8 cellular contexts compared by ENCODE assay signal in the genomic region with DNA sequence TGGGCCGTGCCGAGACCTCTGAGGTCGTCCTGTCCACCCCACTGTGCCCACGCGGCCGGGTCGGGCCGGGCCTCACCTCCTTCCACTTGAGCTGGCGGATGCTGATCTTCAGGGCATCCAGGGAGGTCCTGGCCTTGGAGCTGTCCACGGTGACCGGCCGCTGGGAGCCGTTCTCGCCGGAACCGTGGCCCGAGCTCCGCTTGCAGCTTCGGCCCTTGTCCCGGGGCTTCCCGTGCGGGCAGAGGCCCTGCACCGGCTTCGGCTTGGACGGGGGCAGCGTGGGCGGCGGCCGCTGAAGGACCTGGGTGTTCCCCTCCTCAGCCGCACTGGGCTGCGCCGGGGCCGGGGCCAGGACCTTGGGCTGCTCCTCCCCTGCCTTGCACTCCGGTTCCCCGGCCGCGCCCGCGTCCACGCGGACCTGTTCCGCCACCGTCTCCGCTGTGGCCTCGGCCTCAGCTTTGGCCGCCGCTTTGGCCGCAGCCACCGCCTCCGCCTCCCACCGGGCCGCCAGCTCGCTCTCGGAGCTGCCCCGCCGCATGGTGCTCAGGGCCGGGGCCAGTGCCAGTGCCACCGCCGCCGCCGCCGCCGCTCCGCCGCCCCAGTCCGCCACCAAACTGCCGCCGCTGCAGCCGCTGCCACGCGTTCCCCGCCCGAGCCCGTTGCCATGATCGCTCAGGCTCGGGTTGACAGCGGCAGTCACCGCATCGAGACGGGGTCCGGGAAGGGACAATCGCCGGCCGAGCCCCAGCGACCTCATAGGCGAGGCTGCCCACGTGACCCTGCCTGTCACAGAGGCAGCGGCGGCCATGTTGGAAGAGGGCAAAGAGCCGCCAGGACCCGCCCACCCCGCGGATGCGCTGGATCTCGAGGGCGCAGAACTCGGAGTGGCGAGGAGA. TPM values are rescaled to one million over a fixed set of nuclear protein-coding genes. Genes with fewer than 3 reads are reported as not detected.
DNase-seq lines count a peak whose midpoint lies in the region; ATAC-seq, FAIRE-seq and TF ChIP-seq lines count a peak whose summit lies in the region.

Gene TTLL11, minus strand, starts transcription at position 698 of the 896 bp plus-strand sequence. Its CDS starts 160 bp downstream, at position 538.

- H3K4me1 ChIP-seq in adrenal gland (replicated peaks in 1 of 2) (peaks cover 37 to 43% of the 10 kb centered on the region in 2 donors), heart right ventricle (peaks cover 14 to 50% (median 27%) of the 10 kb centered on the region in 9 donors), upper lobe of right lung (peaks cover 26% of the 10 kb centered on the region)

- ATAC-seq in HG02798 (IDR thresholded peaks at IDR 0.05; ENCODE audit: poor library complexity, unreplicated experiment) = peak; percentile 94
- ATAC-seq in heart right ventricle = peak; percentile 93 to 99 (median 98)
- ATAC-seq in upper lobe of right lung = peak; percentile 98

- DNase-seq in GM12891 (ENCODE audit: insufficient read length, low spot score) = peak; percentile 96
- peak; percentile 77 for DNase-seq in NCI-H1417 treated with DMSO at 0.1 percent for 48 hours (lab: John Stamatoyannopoulos, UW)
- peak; percentile 85 to 92 for DNase-seq in SW 1271 (lab: John Stamatoyannopoulos, UW)
- DNase-seq in adrenal gland = peak; percentile 97 to 100 (median 98)
- DNase-seq in heart right ventricle = peak; percentile 97
- peak; percentile 99 for DNase-seq in posterior vena cava (ENCODE audit: low spot score)
- DNase-seq in upper lobe of right lung = peak; percentile 98

- TF ChIP-seq CTCF in adrenal gland (IDR thresholded peaks at IDR 0.05) (no peak), heart right ventricle (IDR thresholded peaks at IDR 0.05) (peak in 1 of 9 donors; percentile 3), upper lobe of right lung (IDR thresholded peaks at IDR 0.05) (no peak)

- 0 to 1% (median 0%) methylated on average over 19 to 93 of the region's 98 CpGs for WGBS in adrenal gland, 4 donors
- WGBS in heart right ventricle, 2 donors = 0% methylated on average over 77 to 98 of the region's 98 CpGs

- H3K4me3 ChIP-seq in adrenal gland = peak within 1 kb of the TSS; percentile 42 to 89 (median 68)
- H3K4me3 ChIP-seq in heart right ventricle = peak within 1 kb of the TSS; percentile 78 to 97 (median 94)
- H3K4me3 ChIP-seq in upper lobe of right lung = peak within 1 kb of the TSS; percentile 92

- FAIRE-seq in GM12891 (lab: Jason Lieb, UNC) = peak; percentile 97

- H3K36me3 ChIP-seq in adrenal gland (replicated peaks in 1 of 2) (no peaks in the 10 kb centered on the region), heart right ventricle (no peaks in the 10 kb centered on the region), upper lobe of right lung (peaks cover 5% of the 10 kb centered on the region)

- H3K9me3 ChIP-seq in adrenal gland (replicated peaks in 1 of 3) (no peaks in the 10 kb centered on the region), heart right ventricle (no peaks in the 10 kb centered on the region), upper lobe of right lung (no peaks in the 10 kb centered on the region)

- intact Hi-C loops in adrenal gland (cut with DNase I) = no loop called here
- intact Hi-C loops in heart right ventricle (cut with DNase I) = loop anchor here in 4 of 10 donors (10.0 kb wide), 2 partner anchors 548 to 722 kb away; no protein-coding TSS in a partner anchor
- intact Hi-C loops in posterior vena cava (cut with DNase I) = no loop called here
- intact Hi-C loops in upper lobe of right lung (cut with DNase I) = no loop called here

- no peaks in the 10 kb centered on the region for H3K27me3 ChIP-seq in adrenal gland
- H3K27me3 ChIP-seq in heart right ventricle = peaks cover 0 to 2% (median 0%) of the 10 kb centered on the region in 7 donors
- H3K27me3 ChIP-seq in upper lobe of right lung = no peaks in the 10 kb centered on the region

- H3K27ac ChIP-seq in adrenal gland = peak within 1 kb of the TSS in 4 of 5 donors; percentile 59 to 88 (median 78)
- H3K27ac ChIP-seq in heart right ventricle = peak within 1 kb of the TSS in 9 of 10 donors; percentile 61 to 86 (median 83)
- H3K27ac ChIP-seq in upper lobe of right lung = peak within 1 kb of the TSS; percentile 73

- no peak for TF ChIP-seq POLR2A in GM12891 (IDR thresholded peaks at IDR 0.05; ENCODE audit: low read depth, low read length)
- TF ChIP-seq POLR2A in adrenal gland (IDR thresholded peaks at IDR 0.05) = peak; percentile 18 to 75

TF ChIP-seq in GM12891, 5 proteins besides CTCF, POLR2A, EP300 and RAD21:
- TF ChIP-seq SPI1 (IDR thresholded peaks at IDR 0.05; ENCODE audit: low read depth, low read length) (no peak), PAX5 (IDR thresholded peaks at IDR 0.05; ENCODE audit: insufficient read depth, low read length, severe bottlenecking) (no peak), TAF1 (IDR thresholded peaks at IDR 0.05; ENCODE audit: low read depth, low read length) (no peak), POU2F2 (IDR thresholded peaks at IDR 0.05; ENCODE audit: low read depth, low read length) (no peak; the same call in 1 of the 2 replicates), POLR2AphosphoS5 (IDR thresholded peaks at IDR 0.05; ENCODE audit: low read depth, low read length) (no peak)
TF ChIP-seq in GM12891: peak in this region for 0.

RNA-seq across cellular contexts. Expression of gene TTLL11, which starts in this region (rescaled TPM):
- polyA plus RNA-seq in GM12891 (2012; ENCODE audit: low read depth, missing spikeins) = 1.3 TPM
- 10 to 100 TPM; 11.0 to 30.9 (median 17.8) TPM for total RNA-seq in adrenal gland
- 1 to 10 TPM; 4.8 to 9.3 (median 5.9) TPM for polyA plus RNA-seq in adrenal gland
- total RNA-seq in heart right ventricle = 1 to 10 TPM; 5.2 to 8.7 (median 5.9) TPM
- polyA plus RNA-seq in heart right ventricle = 1 to 10 TPM; 2.6 to 4.7 TPM
- 10 to 100 TPM; 11.8 to 20.4 TPM for total RNA-seq in posterior vena cava
- total RNA-seq in upper lobe of right lung = 10.7 TPM

Comparison
In these comparisons a context has a peak if more than half of its experiments do, and no peak if none do; other contexts are left out.
1. Peak in every context shown above with its lines: DNase-seq, ATAC-seq, H3K4me3 ChIP-seq and H3K27ac ChIP-seq.